9 cellular contexts compared by ENCODE assay signal in genomic region chr19:13095393-13095784, GRCh38. TPM values are rescaled to one million over a fixed set of nuclear protein-coding genes. Genes with fewer than 3 reads are reported as not detected.
A peak's percentile ranks its signal among the peaks of the same experiment; 100 is the strongest.
DNase-seq lines count a peak whose midpoint lies in the region; ATAC-seq and TF ChIP-seq lines count a peak whose summit lies in the region.
"Had no signal": no experiment of that assay in that cellular context is flagged by ENCODE, and none has a peak within 500 bp of the region (broad histone marks: within the 10 kb centered on the region; RNA-seq: fewer than 3 reads in every experiment).

No MANE protein-coding gene starts in this region.

- H3K36me3 ChIP-seq in RWPE2 (ENCODE audit: low read depth), result no peaks in the 10 kb centered on the region
- no peaks in the 10 kb centered on the region for H3K36me3 ChIP-seq in iPS-18a (ENCODE audit: control insufficient read depth, low read depth, low read length)
- H3K36me3 ChIP-seq in thoracic aorta, result peaks cover 12% of the 10 kb centered on the region

- no peak overlapping the region for H3K9ac ChIP-seq in iPS-18a (ENCODE audit: low read length)

- H3K4me3 ChIP-seq in RWPE2 (ENCODE audit: severe bottlenecking) (no peak overlapping the region), iPS-18a (ENCODE audit: low read length) (peak overlapping the region; percentile 38), thoracic aorta (peak overlapping the region; percentile 55)

- H3K9me3 ChIP-seq in RWPE2 (ENCODE audit: severe bottlenecking), result no peaks in the 10 kb centered on the region
- H3K9me3 ChIP-seq in iPS-18a (ENCODE audit: control insufficient read depth, low read depth, low read length), result no peaks in the 10 kb centered on the region
- H3K9me3 ChIP-seq in thoracic aorta, result no peaks in the 10 kb centered on the region

- TF ChIP-seq CTCF in activated CD8-positive, alpha-beta T cell treated with anti-CD3 and anti-CD28 coated beads for 36 hours (IDR thresholded peaks at IDR 0.05), result no peak
- TF ChIP-seq CTCF in RWPE2 (IDR thresholded peaks at IDR 0.05; ENCODE audit: poor library complexity, severe bottlenecking) (no peak), thoracic aorta (IDR thresholded peaks at IDR 0.05) (no peak)

- H3K27ac ChIP-seq in RWPE2 (ENCODE audit: poor library complexity, severe bottlenecking), result no peak overlapping the region
- H3K27ac ChIP-seq in iPS-18a (ENCODE audit: low read length), result no peak overlapping the region
- peak overlapping the region in 1 of 2 donors; percentile 50 for H3K27ac ChIP-seq in thoracic aorta

- H3K4me3 Mint-ChIP-seq in activated CD8-positive, alpha-beta T cell treated with anti-CD3 and anti-CD28 coated beads for 36 hours, result no peak overlapping the region
- H3K4me3 Mint-ChIP-seq in activated CD8-positive, alpha-beta T cell treated with anti-CD3 and anti-CD28 coated beads, Interleukin-2, amount 10 ng/mL, durations not matched to agents 7 days and 5 days, result no peak overlapping the region

- peak; percentile 23 for DNase-seq in activated CD8-positive, alpha-beta T cell treated with anti-CD3 and anti-CD28 coated beads for 36 hours
- DNase-seq in activated CD8-positive, alpha-beta T cell treated with anti-CD3 and anti-CD28 coated beads, Interleukin-2, amount 10 ng/mL, durations not matched to agents 7 days and 5 days, result no peak
- peak; percentile 46 for DNase-seq in RWPE2 (ENCODE audit: low spot score)
- no peak for DNase-seq in thoracic aorta (ENCODE audit: low spot score)
- no peak for DNase-seq in COR-L47 (lab: John Stamatoyannopoulos, UW)
- DNase-seq in SK-N-DZ (ENCODE audit: low spot score), result no peak
- DNase-seq: NCI-H1417 treated with DMSO at 0.1 percent for 48 hours had no signal

- no peak overlapping the region for H3K27ac Mint-ChIP-seq in activated CD8-positive, alpha-beta T cell treated with anti-CD3 and anti-CD28 coated beads for 36 hours
- H3K27ac Mint-ChIP-seq in activated CD8-positive, alpha-beta T cell treated with anti-CD3 and anti-CD28 coated beads, Interleukin-2, amount 10 ng/mL, durations not matched to agents 7 days and 5 days, result no peak overlapping the region

- no peaks in the 10 kb centered on the region for H3K9me3 Mint-ChIP-seq in activated CD8-positive, alpha-beta T cell treated with anti-CD3 and anti-CD28 coated beads for 36 hours
- no peaks in the 10 kb centered on the region for H3K9me3 Mint-ChIP-seq in activated CD8-positive, alpha-beta T cell treated with anti-CD3 and anti-CD28 coated beads, Interleukin-2, amount 10 ng/mL, durations not matched to agents 7 days and 5 days (ENCODE audit: insufficient read depth)

- peaks cover 30% of the 10 kb centered on the region for H3K27me3 Mint-ChIP-seq in activated CD8-positive, alpha-beta T cell treated with anti-CD3 and anti-CD28 coated beads for 36 hours
- peaks cover 36% of the 10 kb centered on the region for H3K27me3 Mint-ChIP-seq in activated CD8-positive, alpha-beta T cell treated with anti-CD3 and anti-CD28 coated beads, Interleukin-2, amount 10 ng/mL, durations not matched to agents 7 days and 5 days (ENCODE audit: low read depth)

- CTCF ChIA-PET in activated CD8-positive, alpha-beta T cell treated with anti-CD3 and anti-CD28 coated beads for 36 hours (lab: Charles Lee), result interaction anchor here (1.0 to 7.4 kb wide), 10 partner anchors 10 to 494 kb away, joined by 3 to 116 read pairs (median 27); no protein-coding TSS in a partner anchor
- CTCF ChIA-PET in activated CD8-positive, alpha-beta T cell treated with anti-CD3 and anti-CD28 coated beads, Interleukin-2, amount 10 ng/mL, durations not matched to agents 7 days and 5 days (lab: Charles Lee), result interaction anchor here (0.9 to 8.4 kb wide), 6 partner anchors 10 to 130 kb away, joined by 3 to 131 read pairs (median 36); no protein-coding TSS in a partner anchor

- intact Hi-C loops in activated CD8-positive, alpha-beta T cell treated with anti-CD3 and anti-CD28 coated beads for 36 hours (cut with micrococcal nuclease), result loop anchor here (2.0 kb wide), 1 partner anchor 113 kb away; no protein-coding TSS in a partner anchor

- H3K36me3 Mint-ChIP-seq in activated CD8-positive, alpha-beta T cell treated with anti-CD3 and anti-CD28 coated beads for 36 hours (ENCODE audit: low read depth), result peaks cover 5% of the 10 kb centered on the region
- H3K36me3 Mint-ChIP-seq in activated CD8-positive, alpha-beta T cell treated with anti-CD3 and anti-CD28 coated beads, Interleukin-2, amount 10 ng/mL, durations not matched to agents 7 days and 5 days (ENCODE audit: low read depth), result peaks cover 7% of the 10 kb centered on the region

- H3K4me1 ChIP-seq in RWPE2 (ENCODE audit: insufficient read depth, poor library complexity, severe bottlenecking), result no peaks in the 10 kb centered on the region
- H3K4me1 ChIP-seq in iPS-18a (ENCODE audit: control insufficient read depth, low read depth, low read length), result peaks cover 13% of the 10 kb centered on the region
- peaks cover 33 to 74% of the 10 kb centered on the region in 2 donors for H3K4me1 ChIP-seq in thoracic aorta (ENCODE audit: control insufficient read depth in 1 of 2, low read depth in 2 of 2)

- peaks cover 38% of the 10 kb centered on the region for H3K4me1 Mint-ChIP-seq in activated CD8-positive, alpha-beta T cell treated with anti-CD3 and anti-CD28 coated beads for 36 hours (ENCODE audit: low read depth)
- peaks cover 42% of the 10 kb centered on the region for H3K4me1 Mint-ChIP-seq in activated CD8-positive, alpha-beta T cell treated with anti-CD3 and anti-CD28 coated beads, Interleukin-2, amount 10 ng/mL, durations not matched to agents 7 days and 5 days (ENCODE audit: low read depth)

- POLR2A ChIA-PET in activated CD8-positive, alpha-beta T cell treated with anti-CD3 and anti-CD28 coated beads for 36 hours (lab: Charles Lee), result interaction anchor here (1.7 kb wide), 1 partner anchor 62 kb away, joined by 4 read pairs; no protein-coding TSS in a partner anchor
- POLR2A ChIA-PET in activated CD8-positive, alpha-beta T cell treated with anti-CD3 and anti-CD28 coated beads, Interleukin-2, amount 10 ng/mL, durations not matched to agents 7 days and 5 days (lab: Charles Lee), result interaction anchor here (0.6 to 1.5 kb wide), 4 partner anchors 9 to 120 kb away, joined by 3 to 4 read pairs (median 3); partner anchors contain the start of genes IER2 and STX10

- no peak for ATAC-seq in activated CD8-positive, alpha-beta T cell treated with anti-CD3 and anti-CD28 coated beads for 36 hours
- no peak for ATAC-seq in activated CD8-positive, alpha-beta T cell treated with anti-CD3 and anti-CD28 coated beads, Interleukin-2, amount 10 ng/mL, durations not matched to agents 7 days and 5 days
- ATAC-seq in RWPE2 (ENCODE audit: low read depth) (no peak), thoracic aorta (ENCODE audit: insufficient number of reproducible peaks, low FRiP score, low read depth) (no peak), HG03108 (IDR thresholded peaks at IDR 0.05; ENCODE audit: unreplicated experiment) (no peak)

- H3K27me3 ChIP-seq in RWPE2 (ENCODE audit: insufficient read depth, poor library complexity, severe bottlenecking), result no peaks in the 10 kb centered on the region
- peaks cover 97% of the 10 kb centered on the region for H3K27me3 ChIP-seq in iPS-18a (ENCODE audit: control insufficient read depth, insufficient read depth, low read length)
- no peaks in the 10 kb centered on the region for H3K27me3 ChIP-seq in thoracic aorta (replicated peaks; ENCODE audit: insufficient read depth)

RNA-seq across cellular contexts. Expression of gene LYL1, which starts 7.3 kb away (rescaled TPM):
- 1 to 10 TPM; 3.9 to 4.8 TPM for total RNA-seq in activated CD8-positive, alpha-beta T cell treated with anti-CD3 and anti-CD28 coated beads for 36 hours
- total RNA-seq in activated CD8-positive, alpha-beta T cell treated with anti-CD3 and anti-CD28 coated beads, Interleukin-2, amount 10 ng/mL, durations not matched to agents 7 days and 5 days, result 1 to 10 TPM; 3.3 to 3.8 TPM
- total RNA-seq in thoracic aorta, result 10 to 100 TPM; 10.6 to 36.1 TPM
- 9.6 and 14.0 TPM in 2 replicates for polyA plus RNA-seq in SK-N-DZ (2014; cell fraction: cytosol; rRNA removed)
- polyA plus RNA-seq in SK-N-DZ (2014; cell fraction: nucleus; rRNA removed), result 12.2 and 12.8 TPM in 2 replicates

RNA-seq across cellular contexts. Expression of gene TRMT1, which starts 21.2 kb away (rescaled TPM):
- 10 to 100 TPM; 85.0 to 95.7 TPM for total RNA-seq in activated CD8-positive, alpha-beta T cell treated with anti-CD3 and anti-CD28 coated beads for 36 hours
- 10 to 100 TPM; 59.8 to 60.3 TPM for total RNA-seq in activated CD8-positive, alpha-beta T cell treated with anti-CD3 and anti-CD28 coated beads, Interleukin-2, amount 10 ng/mL, durations not matched to agents 7 days and 5 days
- total RNA-seq in thoracic aorta, result 10 to 100 TPM; 35.3 to 52.3 TPM
- 51.1 and 87.6 TPM in 2 replicates for polyA plus RNA-seq in SK-N-DZ (2014; cell fraction: cytosol; rRNA removed)
- polyA plus RNA-seq in SK-N-DZ (2014; cell fraction: nucleus; rRNA removed), result 354 and 363 TPM in 2 replicates

RNA-seq across cellular contexts. Expression of gene NACC1, which starts 22.7 kb away (rescaled TPM):
- 10 to 100 TPM; 73.8 to 87.5 TPM for total RNA-seq in activated CD8-positive, alpha-beta T cell treated with anti-CD3 and anti-CD28 coated beads for 36 hours
- total RNA-seq in activated CD8-positive, alpha-beta T cell treated with anti-CD3 and anti-CD28 coated beads, Interleukin-2, amount 10 ng/mL, durations not matched to agents 7 days and 5 days, result 10 to 100 TPM; 74.6 to 84.8 TPM
- 10 to 100 TPM; 27.2 to 28.8 TPM for total RNA-seq in thoracic aorta
- polyA plus RNA-seq in SK-N-DZ (2014; cell fraction: cytosol; rRNA removed), result 22.5 and 35.9 TPM in 2 replicates
- 20.5 and 25.4 TPM in 2 replicates for polyA plus RNA-seq in SK-N-DZ (2014; cell fraction: nucleus; rRNA removed)

RNA-seq across cellular contexts. Expression of gene STX10, which starts 54.8 kb away (rescaled TPM):
- 10 to 100 TPM; 66.8 to 72.4 TPM for total RNA-seq in activated CD8-positive, alpha-beta T cell treated with anti-CD3 and anti-CD28 coated beads for 36 hours
- total RNA-seq in activated CD8-positive, alpha-beta T cell treated with anti-CD3 and anti-CD28 coated beads, Interleukin-2, amount 10 ng/mL, durations not matched to agents 7 days and 5 days, result 10 to 100 TPM; 68.4 to 69.2 TPM
- 10 to 100 TPM; 30.8 to 83.4 TPM for total RNA-seq in thoracic aorta
- 88.3 and 135 TPM in 2 replicates for polyA plus RNA-seq in SK-N-DZ (2014; cell fraction: cytosol; rRNA removed)
- polyA plus RNA-seq in SK-N-DZ (2014; cell fraction: nucleus; rRNA removed), result 230 and 272 TPM in 2 replicates

RNA-seq across cellular contexts. Expression of gene IER2, which starts 54.8 kb away (rescaled TPM):
- 100 to 1,000 TPM; 120 to 122 TPM for total RNA-seq in activated CD8-positive, alpha-beta T cell treated with anti-CD3 and anti-CD28 coated beads for 36 hours
- 100 to 1,000 TPM; 203 to 210 TPM for total RNA-seq in activated CD8-positive, alpha-beta T cell treated with anti-CD3 and anti-CD28 coated beads, Interleukin-2, amount 10 ng/mL, durations not matched to agents 7 days and 5 days
- 100 to 1,000 TPM; 125 to 440 TPM for total RNA-seq in thoracic aorta
- polyA plus RNA-seq in SK-N-DZ (2014; cell fraction: cytosol; rRNA removed), result 22.6 and 22.7 TPM in 2 replicates
- polyA plus RNA-seq in SK-N-DZ (2014; cell fraction: nucleus; rRNA removed), result 27.7 and 36.1 TPM in 2 replicates

Comparison
In these comparisons a context has a peak if more than half of its experiments do, and no peak if none do; other contexts are left out.
1. DNase-seq: peak in activated CD8-positive, alpha-beta T cell treated with anti-CD3 and anti-CD28 coated beads for 36 hours (single experiment) and RWPE2 (single experiment); none in activated CD8-positive, alpha-beta T cell treated with anti-CD3 and anti-CD28 coated beads, Interleukin-2, amount 10 ng/mL, durations not matched to agents 7 days and 5 days (single experiment), thoracic aorta (single experiment), COR-L47 (single experiment) and SK-N-DZ (single experiment).